24 cellular contexts compared by ENCODE assay signal in genomic region chr2:166932032-166932431, GRCh38. TPM values are rescaled to one million over a fixed set of nuclear protein-coding genes. Genes with fewer than 3 reads are reported as not detected.
DNase-seq lines count a peak whose midpoint lies in the region; FAIRE-seq and TF ChIP-seq lines count a peak whose summit lies in the region.
"Had no signal": no experiment of that assay in that cellular context is flagged by ENCODE, and none has a peak within 500 bp of the region (broad histone marks: within the 10 kb centered on the region; RNA-seq: fewer than 3 reads in every experiment).

No MANE protein-coding gene starts in this region.

- H3K4me2 ChIP-seq in mesenchymal stem cell (ENCODE audit: low read length, poor library complexity, severe bottlenecking) = no peak overlapping the region

- H3K18ac ChIP-seq in mesenchymal stem cell (ENCODE audit: low read depth in 1 of 2, low read length in 2 of 2) = no peak overlapping the region

- H4K8ac ChIP-seq in mesenchymal stem cell (ENCODE audit: low read length) = no peak overlapping the region

- H3K79me1 ChIP-seq in mesenchymal stem cell (replicated peaks; ENCODE audit: low read length, poor library complexity, severe bottlenecking) = no peaks in the 10 kb centered on the region

- no peak overlapping the region for H3K4me3 ChIP-seq in bronchial epithelial cell (ENCODE audit: low read depth, low read length)
- H3K4me3 ChIP-seq in mesenchymal stem cell (ENCODE audit: insufficient read depth in 1 of 2, low read depth in 1 of 2, low read length in 2 of 2) = no peak overlapping the region
- H3K4me3 ChIP-seq: SJSA1 had no signal

- H3K27ac ChIP-seq in mesenchymal stem cell (ENCODE audit: low read length, poor library complexity, severe bottlenecking) = no peak overlapping the region
- H3K27ac ChIP-seq: SJSA1 had no signal

- no peak overlapping the region for H2BK120ac ChIP-seq in mesenchymal stem cell (ENCODE audit: low read depth, low read length)

- no peak overlapping the region for H3K14ac ChIP-seq in mesenchymal stem cell (ENCODE audit: low read length in 2 of 2)

- H3K36me3 ChIP-seq in bronchial epithelial cell (ENCODE audit: control insufficient read depth, insufficient read depth, low read length) = no peaks in the 10 kb centered on the region
- no peaks in the 10 kb centered on the region for H3K36me3 ChIP-seq in mesenchymal stem cell (ENCODE audit: control insufficient read depth in 1 of 2, insufficient read depth in 2 of 2, low read depth in 1 of 2, low read length in 2 of 2)
- H3K36me3 ChIP-seq: SJSA1 had no signal

- no peak overlapping the region for H2BK5ac ChIP-seq in mesenchymal stem cell (ENCODE audit: low read depth, low read length, poor library complexity, severe bottlenecking)

- H3K23ac ChIP-seq in mesenchymal stem cell (ENCODE audit: low read length in 2 of 2) = no peak overlapping the region

- no peak overlapping the region for H3K9ac ChIP-seq in mesenchymal stem cell (ENCODE audit: low read length)

- H2BK15ac ChIP-seq in mesenchymal stem cell (ENCODE audit: low read depth, poor library complexity, severe bottlenecking) = no peak overlapping the region

- H2AFZ ChIP-seq in mesenchymal stem cell (ENCODE audit: low read depth, low read length) = no peak overlapping the region

- no peaks in the 10 kb centered on the region for H3K4me1 ChIP-seq in mesenchymal stem cell (ENCODE audit: control insufficient read depth, insufficient read depth, low read depth, low read length)
- H3K4me1 ChIP-seq: SJSA1 had no signal

- no CpG with 5 or more reads among the region's 1 CpG for WGBS in mesenchymal stem cell

- H3K27me3 ChIP-seq in bronchial epithelial cell (ENCODE audit: control insufficient read depth, insufficient read depth, low read length) = no peaks in the 10 kb centered on the region
- no peaks in the 10 kb centered on the region for H3K27me3 ChIP-seq in mesenchymal stem cell (ENCODE audit: control insufficient read depth in 1 of 2, insufficient read depth in 1 of 2, low read length in 2 of 2)
- H3K27me3 ChIP-seq: SJSA1 had no signal

- peaks cover 4% of the 10 kb centered on the region for H3K9me3 ChIP-seq in mesenchymal stem cell (ENCODE audit: control insufficient read depth, low read length)
- H3K9me3 ChIP-seq: SJSA1 had no signal

- H2BK12ac ChIP-seq in mesenchymal stem cell (ENCODE audit: low read length in 2 of 2) = no peak overlapping the region

- no peak for TF ChIP-seq CTCF in bronchial epithelial cell (IDR thresholded peaks at IDR 0.05; ENCODE audit: insufficient read depth, low read length, severe bottlenecking)

- DNase-seq in COLO829 (ENCODE audit: low spot score) = peak; percentile 60
- peak; percentile 90 for DNase-seq in HT1080 (ENCODE audit: low read depth)
- DNase-seq in bronchial epithelial cell (ENCODE audit: low read depth) = peak; percentile 49
- DNase-seq in mesenchymal stem cell = peak; percentile 22
- DNase-seq in DMS114 treated with DMSO at 0.1 percent for 48 hours (lab: John Stamatoyannopoulos, UW; ENCODE audit: unreplicated experiment) = no peak
- DNase-seq in NCI-H2029 treated with DMSO at 0.1 percent for 48 hours (lab: John Stamatoyannopoulos, UW) = no peak
- DNase-seq in stimulated activated CD4-positive, alpha-beta T cell treated with anti-CD3 and anti-CD28 coated beads, Interleukin-4, amount 100 ng/mL, for 24 hours = no peak
- DNase-seq: CD4-positive, CD25-positive, alpha-beta regulatory T cell; COR-L47; GF-D8; GOT3; KBM-7; NCI-H1105; NCI-H146; NCI-H2081; NCI-H2171; NCI-H345; NCI-H524; NCI-H82 had no signal

- no peak for FAIRE-seq in bronchial epithelial cell (lab: Jason Lieb, UNC)
- FAIRE-seq: HepG2, RCC 7860 had no signal

- no peak overlapping the region for H4K91ac ChIP-seq in mesenchymal stem cell (ENCODE audit: low read length)

- no peak overlapping the region for H2AK5ac ChIP-seq in mesenchymal stem cell (ENCODE audit: low read length, severe bottlenecking)

- no peak overlapping the region for H3K4ac ChIP-seq in mesenchymal stem cell (ENCODE audit: low read depth in 1 of 2, low read length in 2 of 2)

RNA-seq across cellular contexts. Expression of gene XIRP2, which starts 43.8 kb away (rescaled TPM):
- 0.03 and 0.18 TPM in 2 replicates for total RNA-seq in HT1080 (2014; rRNA removed; shearing (Covaris generic))
- 0.03 TPM in 1 of 2 replicates, not detected in the other for polyA plus RNA-seq in HT1080 (2015; cell fraction: cytosol; rRNA removed)
- 0.34 and 0.44 TPM in 2 replicates for polyA plus RNA-seq in HT1080 (2015; cell fraction: nucleus; rRNA removed)
- total RNA-seq in bronchial epithelial cell = not detected in 2 replicates
- 0.03 TPM for polyA plus RNA-seq in mesenchymal stem cell (2013, experiment 1 of 2)
- polyA plus RNA-seq in mesenchymal stem cell (2013, experiment 2 of 2) = 0.01 TPM
- total RNA-seq: OCI-LY7, SJSA1 had no signal
- polyA plus RNA-seq: BJ; CD4-positive, CD25-positive, alpha-beta regulatory T cell had no signal

Comparison
In these comparisons a context has a peak if more than half of its experiments do, and no peak if none do; other contexts are left out.
1. DNase-seq: peak in COLO829 (single experiment), HT1080 (single experiment), bronchial epithelial cell (single experiment) and mesenchymal stem cell (single experiment); none in DMS114 treated with DMSO at 0.1 percent for 48 hours (single experiment), NCI-H2029 treated with DMSO at 0.1 percent for 48 hours (single experiment) and stimulated activated CD4-positive, alpha-beta T cell treated with anti-CD3 and anti-CD28 coated beads, Interleukin-4, amount 100 ng/mL, for 24 hours (single experiment).